ENCODE assay signal across 8 cellular contexts in the genomic region with DNA sequence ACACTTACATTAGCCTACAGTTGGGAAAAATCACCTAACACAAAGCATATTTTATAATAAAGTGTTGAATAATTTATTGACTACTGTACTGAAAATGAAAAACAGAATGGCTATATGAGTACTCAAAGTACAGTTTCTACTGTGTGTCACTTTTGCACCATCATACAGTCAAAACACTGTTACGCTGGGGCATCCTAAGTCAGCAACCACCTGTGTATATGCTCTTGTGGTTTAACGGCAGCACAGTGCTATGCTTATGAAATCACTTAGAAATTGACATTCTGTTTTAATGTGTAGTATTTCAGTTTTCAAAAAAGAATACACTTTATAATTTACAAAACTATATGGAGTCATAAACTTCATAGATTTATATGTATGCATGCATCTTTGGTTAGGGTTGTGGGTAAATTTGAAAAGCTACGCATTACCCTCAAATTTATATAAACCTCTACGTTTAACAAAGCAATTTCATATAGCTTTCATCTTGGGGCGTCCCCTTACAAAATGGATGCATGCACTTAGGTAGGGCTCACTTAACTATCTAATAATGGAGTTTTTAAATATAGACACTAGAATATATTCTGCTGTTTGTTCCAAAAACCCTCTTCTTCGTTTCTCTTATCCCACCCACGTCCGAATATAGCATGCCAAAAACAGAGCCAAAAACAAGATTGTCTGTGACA. TPM values are rescaled to one million over a fixed set of nuclear protein-coding genes. Genes with fewer than 3 reads are reported as not detected.
DNase-seq lines count a peak whose midpoint lies in the region; ATAC-seq and TF ChIP-seq lines count a peak whose summit lies in the region.

No MANE protein-coding gene starts in this region.

- intact Hi-C loops in gastrocnemius medialis (cut with DNase I; ENCODE audit: low total_unique reads), result no loop called here

- no peaks in the 10 kb centered on the region for H3K27me3 ChIP-seq in endocrine pancreas (ENCODE audit: control insufficient read depth, insufficient read depth, low read length)
- H3K27me3 ChIP-seq in gastrocnemius medialis, result no peaks in the 10 kb centered on the region

- ATAC-seq in GM18907 (IDR thresholded peaks at IDR 0.05; ENCODE audit: unreplicated experiment) (peak; percentile 1), gastrocnemius medialis (no peak), HG03108 (IDR thresholded peaks at IDR 0.05; ENCODE audit: unreplicated experiment) (no peak)

- no peak overlapping the region for H3K27ac ChIP-seq in gastrocnemius medialis

- peak overlapping the region; percentile 62 for H3K4me3 ChIP-seq in endocrine pancreas (ENCODE audit: control insufficient read depth, insufficient read depth, low read length)
- H3K4me3 ChIP-seq in gastrocnemius medialis, result peak overlapping the region; percentile 57 to 73 (median 58)

- H3K4me1 ChIP-seq in endocrine pancreas (ENCODE audit: control insufficient read depth, insufficient read depth, low read length) (no peaks in the 10 kb centered on the region), gastrocnemius medialis (peaks cover 3 to 8% of the 10 kb centered on the region in 2 donors)

- H3K36me3 ChIP-seq in endocrine pancreas (ENCODE audit: control insufficient read depth, insufficient read depth, low read length) (no peaks in the 10 kb centered on the region), gastrocnemius medialis (no peaks in the 10 kb centered on the region)

- in situ Hi-C loops in gastrocnemius medialis (cut with MboI; ENCODE audit: low sequenced_read_pairs in 4 of 4), result no loop called here

- peak overlapping the region; percentile 0 for H3K9ac ChIP-seq in endocrine pancreas (ENCODE audit: control insufficient read depth, insufficient read depth, low read length)

- peak; percentile 76 for DNase-seq in NOMO-1 treated with DMSO at 0.1 percent for 48 hours (lab: John Stamatoyannopoulos, UW; ENCODE audit: unreplicated experiment)
- no peak for DNase-seq in gastrocnemius medialis
- no peak for DNase-seq in putamen (ENCODE audit: low spot score)
- DNase-seq in DMS114 treated with DMSO at 0.1 percent for 48 hours (lab: John Stamatoyannopoulos, UW; ENCODE audit: unreplicated experiment), result no peak
- no peak for DNase-seq in activated effector memory CD4-positive, alpha-beta T cell treated with anti-CD3 and anti-CD28 coated beads, Interleukin-2, amount 50 U/mL, for 16 hours

- TF ChIP-seq POLR2A in gastrocnemius medialis (IDR thresholded peaks at IDR 0.05), result no peak

- TF ChIP-seq CTCF in gastrocnemius medialis (IDR thresholded peaks at IDR 0.05 in 4 of 5, conservative IDR thresholded peaks at IDR 0.05 in 1 of 5), result no peak

- no peaks in the 10 kb centered on the region for H3K9me3 ChIP-seq in endocrine pancreas (ENCODE audit: control insufficient read depth, low read length)
- H3K9me3 ChIP-seq in gastrocnemius medialis, result no peaks in the 10 kb centered on the region

RNA-seq across cellular contexts. Expression of gene NEIL3, which starts 0.7 kb away (rescaled TPM):
- not detected for total RNA-seq in gastrocnemius medialis
